ENCODE assay signal across 26 cellular contexts in the genomic region with DNA sequence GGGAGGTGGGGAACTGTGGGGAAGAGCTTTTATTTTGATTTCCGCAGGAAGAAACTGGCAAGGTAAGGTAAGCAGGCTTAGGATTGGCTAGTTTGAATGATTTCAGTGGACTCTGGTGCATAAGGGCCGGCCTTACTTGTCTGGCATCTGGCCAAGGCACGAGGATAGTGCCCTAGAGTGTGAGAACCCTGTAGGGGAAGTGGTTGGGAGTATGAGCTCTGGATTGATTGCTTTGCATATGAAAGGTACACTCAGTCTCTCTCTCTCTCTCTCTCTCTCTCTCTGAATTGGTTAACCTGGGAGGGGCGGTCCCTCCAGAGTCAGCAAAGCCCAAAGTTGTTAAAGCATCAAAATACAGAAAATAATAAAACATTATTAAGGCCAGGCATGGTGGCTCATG.
DNase-seq lines count a peak whose midpoint lies in the region; ATAC-seq, FAIRE-seq and TF ChIP-seq lines count a peak whose summit lies in the region.
"Had no signal": no experiment of that assay in that cellular context is flagged by ENCODE, and none has a peak within 500 bp of the region (broad histone marks: within the 10 kb centered on the region; RNA-seq: fewer than 3 reads in every experiment).

No MANE protein-coding gene starts in this region.

- ATAC-seq in HG02981 (IDR thresholded peaks at IDR 0.05; ENCODE audit: unreplicated experiment), result no peak
- ATAC-seq: A549; natural killer cell treated with Interleukin-12 subunit alpha and Interleukin-12 subunit beta and Interleukin-15 and Interleukin-18, amount 100 ng/mL, for 72 hours; Panc1 had no signal

- peak; percentile 28 for DNase-seq in NCI-H2029 treated with DMSO at 0.1 percent for 48 hours (lab: John Stamatoyannopoulos, UW)
- DNase-seq in NCI-H2029 (lab: John Stamatoyannopoulos, UW), result no peak
- DNase-seq in NCI-H1048 (lab: John Stamatoyannopoulos, UW), result peak; percentile 41
- peak; percentile 10 for DNase-seq in bronchial epithelial cell (ENCODE audit: low read depth)
- peak; percentile 10 for DNase-seq in pons (ENCODE audit: low spot score)
- DNase-seq in stimulated activated CD4-positive, alpha-beta T cell treated with anti-CD3 and anti-CD28 coated beads, Interleukin-1b, Interleukin-23, amount 100 ng/mL, for 48 hours, result no peak
- no peak for DNase-seq in NCI-H146 (lab: John Stamatoyannopoulos, UW)
- DNase-seq: activated B cell treated with CpG ODN at 0.5 μM for 24 hours; activated CD4-positive, alpha-beta T cell treated with anti-CD3 and anti-CD28 coated beads, Interleukin-2, amount 50 U/mL, for 4 hours; activated CD8-positive, alpha-beta memory T cell treated with anti-CD3 and anti-CD28 coated beads, Interleukin-2, amount 50 U/mL, for 4 hours; activated naive CD4-positive, alpha-beta T cell treated with anti-CD3 and anti-CD28 coated beads, Interleukin-2, amount 50 U/mL, for 16 hours; AML-193; amygdala; CD4-positive, alpha-beta memory T cell; islet precursor cell; NCI-H187; NCI-H446; NK-92 treated with Interleukin-12 subunit alpha and Interleukin-12 subunit beta, amount 100 ng/mL, for 24 hours had no signal

- H3K27me3 ChIP-seq in bronchial epithelial cell (ENCODE audit: control insufficient read depth, insufficient read depth, low read length), result no peaks in the 10 kb centered on the region

- no peaks in the 10 kb centered on the region for H3K36me3 ChIP-seq in bronchial epithelial cell (ENCODE audit: control insufficient read depth, insufficient read depth, low read length)
- H3K36me3 ChIP-seq: thoracic aorta had no signal

- TF ChIP-seq CTCF in bronchial epithelial cell (IDR thresholded peaks at IDR 0.05; ENCODE audit: insufficient read depth, low read length, severe bottlenecking), result no peak

- H3K4me3 ChIP-seq in bronchial epithelial cell (ENCODE audit: low read depth, low read length), result no peak overlapping the region
- H3K4me3 ChIP-seq: A549, thoracic aorta had no signal

- no peak for FAIRE-seq in bronchial epithelial cell (lab: Jason Lieb, UNC)
- FAIRE-seq: A549, G401.6, HTR-8/SVneo, urothelium cell line had no signal

Comparison
In these comparisons a context has a peak if more than half of its experiments do, and no peak if none do; other contexts are left out.
1. DNase-seq: peak in NCI-H2029 treated with DMSO at 0.1 percent for 48 hours (single experiment), NCI-H1048 (single experiment), bronchial epithelial cell (single experiment) and pons (single experiment); none in NCI-H2029 (single experiment), stimulated activated CD4-positive, alpha-beta T cell treated with anti-CD3 and anti-CD28 coated beads, Interleukin-1b, Interleukin-23, amount 100 ng/mL, for 48 hours (single experiment) and NCI-H146 (single experiment).